ENCODE assay signal across 23 cellular contexts in the genomic region with DNA sequence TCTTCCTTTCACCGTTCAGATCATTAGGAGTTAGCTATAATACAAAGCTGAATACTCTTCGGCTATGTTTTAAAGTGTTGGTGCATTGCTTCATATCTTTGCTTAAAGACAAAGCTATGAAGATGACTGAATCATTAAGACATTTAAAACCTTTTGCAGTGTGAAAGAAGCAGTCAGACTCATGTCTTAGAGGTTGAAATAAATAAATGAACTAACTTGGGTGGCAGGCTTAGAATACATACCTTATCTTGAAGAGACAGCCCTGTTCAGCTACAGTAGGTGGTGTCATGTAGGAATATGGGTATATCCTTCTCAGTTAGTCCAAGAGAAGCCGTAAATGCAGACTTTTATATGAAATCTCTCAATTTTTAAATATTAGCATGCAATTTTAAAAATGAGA.
DNase-seq lines count a peak whose midpoint lies in the region; ATAC-seq, FAIRE-seq and TF ChIP-seq lines count a peak whose summit lies in the region.
"Had no signal": no experiment of that assay in that cellular context is flagged by ENCODE, and none has a peak within 500 bp of the region (broad histone marks: within the 10 kb centered on the region; RNA-seq: fewer than 3 reads in every experiment).

No MANE protein-coding gene starts in this region.

- H4K20me1 ChIP-seq in IMR-90 (ENCODE audit: insufficient read depth, low read length) (no peaks in the 10 kb centered on the region), K562 (replicated peaks; ENCODE audit: control insufficient read depth, insufficient read depth, low read length) (no peaks in the 10 kb centered on the region)
- H4K20me1 ChIP-seq: BLaER1 had no signal

- H3K9ac ChIP-seq in IMR-90 (ENCODE audit: low read depth, low read length), result no peak overlapping the region
- peak overlapping the region in 1 of 2 experiments; percentile 71; a peak in 2 of 4 replicates for H3K9ac ChIP-seq in K562 (ENCODE audit: insufficient read depth in 1 of 2, low read depth in 2 of 2, low read length in 2 of 2)
- H3K9ac ChIP-seq in stomach smooth muscle (ENCODE audit: low read length in 2 of 2), result no peak overlapping the region
- H3K9ac ChIP-seq: BLaER1 had no signal

- H2BK15ac ChIP-seq in IMR-90 (ENCODE audit: low read depth, low read length), result no peak overlapping the region

- TF ChIP-seq CTCF in heart right ventricle (IDR thresholded peaks at IDR 0.05) (no peak), right atrium auricular region (IDR thresholded peaks at IDR 0.05) (no peak), IMR-90 (conservative IDR thresholded peaks at IDR 0.05; ENCODE audit: low read depth, low read length) (no peak), K562 (IDR thresholded peaks at IDR 0.05 in 2 of 3, conservative IDR thresholded peaks at IDR 0.05 in 1 of 3; ENCODE audit: insufficient read depth in 2 of 3, low read depth in 1 of 3, low read length in 3 of 3) (no peak), nephron progenitor cell (IDR thresholded peaks at IDR 0.05) (no peak)

- H3K27me3 ChIP-seq in heart right ventricle (no peaks in the 10 kb centered on the region), right atrium auricular region (no peaks in the 10 kb centered on the region), IMR-90 (ENCODE audit: control insufficient read depth, insufficient read depth, low read length) (no peaks in the 10 kb centered on the region), K562 (ENCODE audit: control insufficient read depth in 2 of 2, insufficient read depth in 2 of 2, low read length in 2 of 2) (no peaks in the 10 kb centered on the region), stomach smooth muscle (ENCODE audit: control insufficient read depth in 1 of 2, insufficient read depth in 2 of 2, low read length in 2 of 2) (no peaks in the 10 kb centered on the region), H7 (ENCODE audit: control insufficient read depth, insufficient read depth, low read length) (no peaks in the 10 kb centered on the region)
- no peaks in the 10 kb centered on the region for H3K27me3 ChIP-seq in CD4-positive, alpha-beta memory T cell (ENCODE audit: insufficient read depth, low read length)
- H3K27me3 ChIP-seq: BLaER1 had no signal

- no peaks in the 10 kb centered on the region for H3K9me1 ChIP-seq in IMR-90 (ENCODE audit: insufficient read depth, low read length)
- H3K9me1 ChIP-seq in K562 (ENCODE audit: control insufficient read depth, insufficient read depth, low read length), result no peaks in the 10 kb centered on the region

- H3K79me1 ChIP-seq in IMR-90 (ENCODE audit: low read depth in 1 of 2, low read length in 2 of 2), result no peaks in the 10 kb centered on the region; a peak in 1 of 4 replicates

- H2AK9ac ChIP-seq in IMR-90 (replicated peaks; ENCODE audit: low read depth, low read length, poor library complexity), result no peak overlapping the region

- H3K27me3 Mint-ChIP-seq in nephron progenitor cell (ENCODE audit: low read depth, poor library complexity), result no peaks in the 10 kb centered on the region
- no peaks in the 10 kb centered on the region for H3K27me3 Mint-ChIP-seq in CD4-positive, alpha-beta memory T cell

- no peak overlapping the region for H2AK5ac ChIP-seq in IMR-90 (ENCODE audit: low read depth, low read length)

- H3K27ac ChIP-seq in heart right ventricle, result peak overlapping the region in 4 of 10 donors; percentile 12 to 49 (median 40)
- H3K27ac ChIP-seq in right atrium auricular region, result no peak overlapping the region
- no peak overlapping the region for H3K27ac ChIP-seq in IMR-90 (ENCODE audit: insufficient read depth, low read length)
- peak overlapping the region; percentile 87 for H3K27ac ChIP-seq in K562 (ENCODE audit: extremely low read depth, low read depth, low read length)
- no peak overlapping the region for H3K27ac ChIP-seq in stomach smooth muscle (ENCODE audit: low read length)
- no peak overlapping the region for H3K27ac ChIP-seq in CD4-positive, alpha-beta memory T cell (ENCODE audit: low read depth, low read length)
- H3K27ac ChIP-seq: BLaER1 had no signal

- H3K56ac ChIP-seq in IMR-90 (ENCODE audit: extremely low read depth, insufficient read depth, low read length), result no peak overlapping the region

- no peak overlapping the region for H3K14ac ChIP-seq in IMR-90 (replicated peaks; ENCODE audit: low read depth, low read length)

- H3K23ac ChIP-seq in IMR-90 (ENCODE audit: low read depth, low read length), result no peak overlapping the region

- BruUV-seq in IMR-90 (replicated peaks; lab: Mats Ljungman, UMichigan) (no TSS peak), K562 (replicated peaks; lab: Mats Ljungman, UMichigan) (no TSS peak)

- WGBS in heart right ventricle, 2 donors, result 79 to 82% methylated on average over 3 of the region's 3 CpGs
- no CpG with 5 or more reads among the region's 3 CpGs for WGBS in IMR-90 (ENCODE audit: extremely low coverage in 2 of 2, insufficient read length in 1 of 2), 2 experiments
- WGBS in K562 (ENCODE audit: insufficient coverage, low coverage, missing lambda C conversion rate), result 6% methylated on average over 3 of the region's 3 CpGs

- H3K4me2 ChIP-seq in IMR-90 (ENCODE audit: low read depth, low read length) (no peak overlapping the region), K562 (ENCODE audit: insufficient read depth, low read length) (peak overlapping the region; percentile 67)
- H3K4me2 ChIP-seq: BLaER1 had no signal

- in situ Hi-C loops in IMR-90 (cut with MboI; ENCODE audit: low sequenced_read_pairs) (no loop called here), K562 (cut with MboI) (loop anchor here (10.0 kb wide), 1 partner anchor 668 kb away; no protein-coding TSS in a partner anchor)

- no peak overlapping the region for H2BK5ac ChIP-seq in IMR-90 (ENCODE audit: low read depth, low read length, poor library complexity, severe bottlenecking)

- H3K36me3 Mint-ChIP-seq in nephron progenitor cell (ENCODE audit: low read depth), result peaks cover 67% of the 10 kb centered on the region
- H3K36me3 Mint-ChIP-seq in CD4-positive, alpha-beta memory T cell, result peaks cover 38 to 74% of the 10 kb centered on the region in 2 donors

- no peak overlapping the region for H3K27ac Mint-ChIP-seq in nephron progenitor cell
- peak overlapping the region in 2 of 7 donors; percentile 35 to 65 for H3K27ac Mint-ChIP-seq in CD4-positive, alpha-beta memory T cell
- H3K27ac Mint-ChIP-seq: CD8-positive, alpha-beta T cell had no signal

- FAIRE-seq in K562 (lab: Jason Lieb, UNC), result peak; percentile 67
- FAIRE-seq: A204.1, GM12892, H1, RCC 7860 had no signal

- peaks cover 5% of the 10 kb centered on the region for H3K4me1 Mint-ChIP-seq in nephron progenitor cell
- no peaks in the 10 kb centered on the region for H3K4me1 Mint-ChIP-seq in CD4-positive, alpha-beta memory T cell

- POLR2A ChIA-PET in IMR-90 (lab: Charles Lee; ENCODE audit: unreplicated experiment) (no interaction called here), K562 (lab: Yijun Ruan, JAX) (interaction anchor here (0.7 to 2.4 kb wide), 7 partner anchors 10 to 48 kb away, joined by 3 to 10 read pairs (median 5); no protein-coding TSS in a partner anchor)
- POLR2A ChIA-PET in CD4-positive, alpha-beta memory T cell (lab: Charles Lee; ENCODE audit: partially characterized antibody), result no interaction called here

- ATAC-seq in heart right ventricle (peak in 5 of 8 donors; percentile 11 to 55 (median 23)), IMR-90 (ENCODE audit: low read depth) (peak; percentile 64), K562 (peak; percentile 78)
- ATAC-seq: CD8-positive, alpha-beta T cell had no signal

- H3K9me3 Mint-ChIP-seq in nephron progenitor cell, result no peaks in the 10 kb centered on the region
- H3K9me3 Mint-ChIP-seq in CD4-positive, alpha-beta memory T cell, result no peaks in the 10 kb centered on the region
- H3K9me3 Mint-ChIP-seq: CD8-positive, alpha-beta T cell; HFFc6 had no signal

- H2AFZ ChIP-seq in IMR-90 (replicated peaks; ENCODE audit: low read length, poor library complexity) (no peak overlapping the region), K562 (ENCODE audit: low read depth, low read length) (peak overlapping the region; percentile 68)

- peaks cover 8% of the 10 kb centered on the region; the same call in 1 of the 3 replicates for H3K79me2 ChIP-seq in K562 (ENCODE audit: control insufficient read depth, insufficient read depth, low read length)

- no peak overlapping the region for H3K4me3 Mint-ChIP-seq in nephron progenitor cell
- H3K4me3 Mint-ChIP-seq in CD4-positive, alpha-beta memory T cell, result no peak overlapping the region
- H3K4me3 Mint-ChIP-seq: CD8-positive, alpha-beta T cell; HFFc6 had no signal

- CTCF ChIA-PET in IMR-90 (lab: Yijun Ruan, JAX), result interaction anchor here (1.7 kb wide), 1 partner anchor 9 kb away, joined by 5 read pairs; no protein-coding TSS in a partner anchor
- CTCF ChIA-PET in K562 (lab: Yijun Ruan, JAX; ENCODE audit: low intra/inter-chr PET ratio), result interaction anchor here (0.7 to 1.2 kb wide), 2 partner anchors 550 to 667 kb away, joined by 3 to 4 read pairs; no protein-coding TSS in a partner anchor
- CTCF ChIA-PET in CD4-positive, alpha-beta memory T cell (lab: Charles Lee; ENCODE audit: partially characterized antibody), result interaction anchor here (1.3 to 1.9 kb wide), 3 partner anchors 9 to 13 kb away, joined by 4 to 9 read pairs (median 4); no protein-coding TSS in a partner anchor

- no peak overlapping the region for H4K5ac ChIP-seq in IMR-90 (ENCODE audit: low read depth, low read length)

- H3K4me1 ChIP-seq in heart right ventricle (peaks cover 0 to 14% (median 0%) of the 10 kb centered on the region in 9 donors), right atrium auricular region (no peaks in the 10 kb centered on the region), IMR-90 (ENCODE audit: control insufficient read depth, insufficient read depth, low read length) (no peaks in the 10 kb centered on the region), K562 (replicated peaks in 1 of 2; ENCODE audit: control insufficient read depth in 2 of 2, insufficient read depth in 2 of 2, low read length in 2 of 2) (peaks cover 4 to 48% of the 10 kb centered on the region in 2 experiments), stomach smooth muscle (ENCODE audit: control insufficient read depth, insufficient read depth, low read length) (no peaks in the 10 kb centered on the region)
- H3K4me1 ChIP-seq in CD4-positive, alpha-beta memory T cell (ENCODE audit: insufficient read depth, low read length), result no peaks in the 10 kb centered on the region
- H3K4me1 ChIP-seq: BLaER1 had no signal

- TF ChIP-seq RAD21 in IMR-90 (IDR thresholded peaks at IDR 0.05; ENCODE audit: low read length) (no peak), K562 (CRISPR knock-in tag; conservative IDR thresholded peaks at IDR 0.05 in 1 of 2, IDR thresholded peaks at IDR 0.05 in 1 of 2) (no peak; a peak in 1 of 4 replicates)

- no peak overlapping the region for H3K4me3 ChIP-seq in heart right ventricle
- H3K4me3 ChIP-seq in right atrium auricular region, result no peak overlapping the region
- no peak overlapping the region for H3K4me3 ChIP-seq in IMR-90 (ENCODE audit: insufficient read depth, low read depth, low read length)
- no peak overlapping the region; the same call in 1 of the 2 replicates for H3K4me3 ChIP-seq in K562
- H3K4me3 ChIP-seq in stomach smooth muscle (ENCODE audit: low read length in 2 of 2), result peak overlapping the region; percentile 18 to 36
- H3K4me3 ChIP-seq in CD4-positive, alpha-beta memory T cell (ENCODE audit: low read length in 2 of 2), result no peak overlapping the region
- no peak overlapping the region for H3K4me3 ChIP-seq in H7 (ENCODE audit: insufficient read depth, low read depth, low read length)
- H3K4me3 ChIP-seq: BLaER1 had no signal

- intact Hi-C loops in heart right ventricle (cut with DNase I), result no loop called here
- intact Hi-C loops in IMR-90 (cut with micrococcal nuclease), result no loop called here
- intact Hi-C loops in K562 (cut with micrococcal nuclease), result no loop called here
- intact Hi-C loops in CD4-positive, alpha-beta memory T cell (cut with micrococcal nuclease), result no loop called here

- no peak overlapping the region for H4K91ac ChIP-seq in IMR-90 (ENCODE audit: insufficient read depth, low read depth, low read length)

- H3K36me3 ChIP-seq in heart right ventricle, result peaks cover 0 to 100% (median 12%) of the 10 kb centered on the region in 9 donors
- peaks cover 25% of the 10 kb centered on the region for H3K36me3 ChIP-seq in right atrium auricular region
- peaks cover 12% of the 10 kb centered on the region for H3K36me3 ChIP-seq in IMR-90 (ENCODE audit: control insufficient read depth, insufficient read depth, low read length)
- peaks cover 71% of the 10 kb centered on the region for H3K36me3 ChIP-seq in K562 (ENCODE audit: control insufficient read depth, insufficient read depth, low read length)
- peaks cover 7 to 21% of the 10 kb centered on the region in 2 donors for H3K36me3 ChIP-seq in stomach smooth muscle (ENCODE audit: control insufficient read depth in 2 of 2, insufficient read depth in 2 of 2, low read length in 2 of 2)
- H3K36me3 ChIP-seq in CD4-positive, alpha-beta memory T cell (ENCODE audit: insufficient read depth, low read length), result peaks cover 14% of the 10 kb centered on the region
- peaks cover 1% of the 10 kb centered on the region for H3K36me3 ChIP-seq in H7 (replicated peaks; ENCODE audit: control insufficient read depth, insufficient read depth, low read length)

- no peak overlapping the region for H3K18ac ChIP-seq in IMR-90 (ENCODE audit: low read depth, low read length)

- H4K8ac ChIP-seq in IMR-90 (ENCODE audit: low read depth in 2 of 2, low read length in 2 of 2), result no peak overlapping the region

- no peak for TF ChIP-seq POLR2A in IMR-90 (IDR thresholded peaks at IDR 0.05; ENCODE audit: low read depth, low read length)
- TF ChIP-seq POLR2A in K562 (conservative IDR thresholded peaks at IDR 0.05), result no peak; the same call in 1 of the 2 replicates

- H2BK20ac ChIP-seq in IMR-90 (ENCODE audit: low read depth, low read length), result no peak overlapping the region

- no peak overlapping the region for H3K4ac ChIP-seq in IMR-90 (ENCODE audit: low read depth, low read length)

- DNase-seq in heart right ventricle (no peak), right atrium auricular region (ENCODE audit: low spot score) (no peak), IMR-90 (peak; percentile 8), K562 (ENCODE audit: extremely low read depth in 1 of 4, low spot score in 3 of 4) (peak; percentile 19 to 69 (median 42)), nephron progenitor cell (no peak), H7 (no peak)
- no peak for DNase-seq in CD4-positive, alpha-beta memory T cell
- DNase-seq: CD8-positive, alpha-beta T cell; HFFc6; KBM-7; NCI-H1105; NCI-H1694 treated with DMSO at 0.1 percent for 48 hours; NCI-H2107; NCI-H510A; NCI-H748 treated with DMSO at 0.1 percent for 48 hours; NK-92 treated with Interleukin-12 subunit alpha and Interleukin-12 subunit beta, amount 100 ng/mL, for 24 hours; Right ventricle myocardium superior had no signal

- peak; percentile 60; the same call in 1 of the 2 replicates for TF ChIP-seq EP300 in K562 (IDR thresholded peaks at IDR 0.05; ENCODE audit: low read length)

- dilution Hi-C loops in IMR-90 (cut with HindIII; ENCODE audit: low sequenced_read_pairs, unreplicated experiment), result no loop called here

- H3K9me3 ChIP-seq in heart right ventricle (no peaks in the 10 kb centered on the region), right atrium auricular region (no peaks in the 10 kb centered on the region), IMR-90 (ENCODE audit: control insufficient read depth, insufficient read depth, low read length) (no peaks in the 10 kb centered on the region), K562 (replicated peaks; ENCODE audit: control insufficient read depth, insufficient read depth, low read depth, low read length) (no peaks in the 10 kb centered on the region), stomach smooth muscle (ENCODE audit: control insufficient read depth in 2 of 2, low read length in 2 of 2) (no peaks in the 10 kb centered on the region)
- no peaks in the 10 kb centered on the region for H3K9me3 ChIP-seq in CD4-positive, alpha-beta memory T cell (ENCODE audit: control insufficient read depth in 1 of 2, low read length in 2 of 2)
- H3K9me3 ChIP-seq: BLaER1 had no signal

- no peak overlapping the region for H2BK120ac ChIP-seq in IMR-90 (ENCODE audit: low read depth, low read length)

Comparison
In these comparisons a context has a peak if more than half of its experiments do, and no peak if none do; other contexts are left out.
1. ATAC-seq: peak in every context shown above with its lines; median percentile 78 in K562; 64 in IMR-90; 23 in heart right ventricle.
2. DNase-seq: peak in IMR-90 (single experiment) and K562 (4 of 4); none in heart right ventricle (0 of 2), right atrium auricular region (single experiment), nephron progenitor cell (single experiment), CD4-positive, alpha-beta memory T cell (0 of 5) and H7 (single experiment).
3. H3K4me3 ChIP-seq: peak in stomach smooth muscle (2 of 2); none in heart right ventricle (0 of 10), right atrium auricular region (0 of 2), IMR-90 (single experiment), K562 (single experiment), CD4-positive, alpha-beta memory T cell (0 of 2) and H7 (single experiment).